ENCODE assay signal across 22 cellular contexts in genomic region chr10:58280982-58281752, GRCh38. TPM values are rescaled to one million over a fixed set of nuclear protein-coding genes. Genes with fewer than 3 reads are reported as not detected.
A peak's percentile ranks its signal among the peaks of the same experiment; 100 is the strongest.
DNase-seq lines count a peak whose midpoint lies in the region; ATAC-seq, FAIRE-seq and TF ChIP-seq lines count a peak whose summit lies in the region.
"Had no signal": no experiment of that assay in that cellular context is flagged by ENCODE, and none has a peak within 500 bp of the region (broad histone marks: within the 10 kb centered on the region; RNA-seq: fewer than 3 reads in every experiment).

No MANE protein-coding gene starts in this region.

- in situ Hi-C loops in HepG2 (cut with HindIII; ENCODE audit: extremely low pct_ligation_motif_present, low pct_unique_long_range_greater_than_20kb): no loop called here

- BruUV-seq in HepG2 (replicated peaks; lab: Mats Ljungman, UMichigan): no TSS peak

- H3K4me3 Mint-ChIP-seq in activated T-helper 1 cell treated with anti-CD3 and anti-CD28 coated beads, Interleukin-12 subunit alpha, Interleukin-12 subunit beta, Interleukin-2, Interleukin-4 antibody, amounts not matched to agents 30 ng/mL and 10 ng/mL and 1 ng/mL, durations not matched to agents 14 hours and 24 hours and 36 hours: no peak overlapping the region
- no peak overlapping the region for H3K4me3 Mint-ChIP-seq in activated naive CD4-positive, alpha-beta T cell treated with anti-CD3 and anti-CD28 coated beads, Interleukin-2, amount 10 ng/mL, durations not matched to agents 7 days and 5 days
- H3K4me3 Mint-ChIP-seq: naive thymus-derived CD8-positive, alpha-beta T cell; type B pancreatic cell had no signal

- 96% methylated on average over 3 of the region's 3 CpGs for WGBS in HepG2 (ENCODE audit: low lambda C conversion rate)
- 82% methylated on average over 3 of the region's 3 CpGs for WGBS in right lobe of liver (ENCODE audit: insufficient coverage, low coverage, low lambda C conversion rate, missing lambda C conversion rate)

- H2AFZ ChIP-seq in HepG2 (ENCODE audit: low read length) (no peak overlapping the region), osteoblast (ENCODE audit: low read length) (no peak overlapping the region)

- CTCF ChIA-PET in HepG2 (lab: Yijun Ruan, JAX; ENCODE audit: low intra/inter-chr PET ratio, low total read pairs): no interaction called here
- CTCF ChIA-PET in activated naive CD4-positive, alpha-beta T cell treated with anti-CD3 and anti-CD28 coated beads, Interleukin-2, amount 10 ng/mL, durations not matched to agents 7 days and 5 days (lab: Charles Lee): interaction anchor here (0.9 to 1.4 kb wide), 3 partner anchors 10 to 18 kb away, joined by 3 to 4 read pairs (median 3); partner anchors contain the start of gene CISD1

- no peaks in the 10 kb centered on the region for H3K79me2 ChIP-seq in HepG2 (ENCODE audit: insufficient read depth, low read length)
- H3K79me2 ChIP-seq in osteoblast (ENCODE audit: insufficient read depth, low read length): peaks cover 3% of the 10 kb centered on the region

- no peaks in the 10 kb centered on the region for H3K9me3 Mint-ChIP-seq in activated T-helper 1 cell treated with anti-CD3 and anti-CD28 coated beads, Interleukin-12 subunit alpha, Interleukin-12 subunit beta, Interleukin-2, Interleukin-4 antibody, amounts not matched to agents 30 ng/mL and 10 ng/mL and 1 ng/mL, durations not matched to agents 14 hours and 24 hours and 36 hours
- no peaks in the 10 kb centered on the region for H3K9me3 Mint-ChIP-seq in activated naive CD4-positive, alpha-beta T cell treated with anti-CD3 and anti-CD28 coated beads, Interleukin-2, amount 10 ng/mL, durations not matched to agents 7 days and 5 days
- H3K9me3 Mint-ChIP-seq: CD8-positive, alpha-beta memory T cell; naive thymus-derived CD8-positive, alpha-beta T cell; T-helper 2 cell treated with Interferon-gamma antibody and Interleukin-4, amounts not matched to agents 5 μg/mL and 100 μg/mL, for 36 hours; type B pancreatic cell had no signal

- H3K9ac ChIP-seq in HepG2 (ENCODE audit: insufficient read depth, low read depth, low read length): no peak overlapping the region

- H3K27me3 Mint-ChIP-seq in activated T-helper 1 cell treated with anti-CD3 and anti-CD28 coated beads, Interleukin-12 subunit alpha, Interleukin-12 subunit beta, Interleukin-2, Interleukin-4 antibody, amounts not matched to agents 30 ng/mL and 10 ng/mL and 1 ng/mL, durations not matched to agents 14 hours and 24 hours and 36 hours (ENCODE audit: insufficient read depth): no peaks in the 10 kb centered on the region
- H3K27me3 Mint-ChIP-seq in activated naive CD4-positive, alpha-beta T cell treated with anti-CD3 and anti-CD28 coated beads, Interleukin-2, amount 10 ng/mL, durations not matched to agents 7 days and 5 days: no peaks in the 10 kb centered on the region
- H3K27me3 Mint-ChIP-seq: CD8-positive, alpha-beta memory T cell; naive thymus-derived CD8-positive, alpha-beta T cell; type B pancreatic cell had no signal

- no peaks in the 10 kb centered on the region; a peak in 1 of 5 replicates for H3K27me3 ChIP-seq in HepG2 (ENCODE audit: control insufficient read depth in 1 of 2, insufficient read depth in 2 of 2, low read length in 2 of 2)
- no peaks in the 10 kb centered on the region for H3K27me3 ChIP-seq in right lobe of liver
- H3K27me3 ChIP-seq in osteoblast (ENCODE audit: insufficient read depth, low read length): no peaks in the 10 kb centered on the region
- H3K27me3 ChIP-seq: ascending aorta had no signal

- H3K4me2 ChIP-seq in HepG2 (ENCODE audit: low read depth, low read length) (no peak overlapping the region), osteoblast (ENCODE audit: insufficient read depth, low read length) (no peak overlapping the region)

- no peaks in the 10 kb centered on the region for H3K4me1 ChIP-seq in HepG2 (ENCODE audit: insufficient read depth, low read length)
- H3K4me1 ChIP-seq in right lobe of liver: peaks cover 0 to 1% (median 0%) of the 10 kb centered on the region in 4 donors
- H3K4me1 ChIP-seq in osteoblast (ENCODE audit: insufficient read depth, low read length): peaks cover 13% of the 10 kb centered on the region
- H3K4me1 ChIP-seq: ascending aorta had no signal

- no peak for TF ChIP-seq EP300 in HepG2 (IDR thresholded peaks at IDR 0.05; ENCODE audit: low read depth in 2 of 2, low read length in 2 of 2)
- no peak for TF ChIP-seq EP300 in HepG2 (CRISPR knock-in tag; IDR thresholded peaks at IDR 0.05; ENCODE audit: borderline replicate concordance)

- no peak overlapping the region for H3K4me3 ChIP-seq in HepG2 (replicated peaks in 1 of 3; ENCODE audit: insufficient read depth in 1 of 3, low read depth in 2 of 3, low read length in 3 of 3)
- no peak overlapping the region for H3K4me3 ChIP-seq in right lobe of liver
- no peak overlapping the region for H3K4me3 ChIP-seq in fibroblast of pulmonary artery (replicated peaks; ENCODE audit: low read depth, low read length)
- no peak overlapping the region for H3K4me3 ChIP-seq in osteoblast (ENCODE audit: insufficient read depth, low read length)
- H3K4me3 ChIP-seq: ascending aorta, psoas muscle had no signal

- no peak for TF ChIP-seq RAD21 in HepG2 (CRISPR knock-in tag; IDR thresholded peaks at IDR 0.05)

- peaks cover 35% of the 10 kb centered on the region for H3K4me1 Mint-ChIP-seq in activated T-helper 1 cell treated with anti-CD3 and anti-CD28 coated beads, Interleukin-12 subunit alpha, Interleukin-12 subunit beta, Interleukin-2, Interleukin-4 antibody, amounts not matched to agents 30 ng/mL and 10 ng/mL and 1 ng/mL, durations not matched to agents 14 hours and 24 hours and 36 hours (ENCODE audit: low read depth)
- peaks cover 34% of the 10 kb centered on the region for H3K4me1 Mint-ChIP-seq in activated naive CD4-positive, alpha-beta T cell treated with anti-CD3 and anti-CD28 coated beads, Interleukin-2, amount 10 ng/mL, durations not matched to agents 7 days and 5 days

- FAIRE-seq in HepG2 (lab: Jason Lieb, UNC): no peak
- FAIRE-seq: colon had no signal

- POLR2A ChIA-PET in HepG2 (lab: Yijun Ruan, JAX): no interaction called here

- intact Hi-C loops in HepG2 (cut with micrococcal nuclease; ENCODE audit: unreplicated experiment) (no loop called here), right lobe of liver (cut with DNase I) (no loop called here)
- intact Hi-C loops in activated T-helper 1 cell treated with anti-CD3 and anti-CD28 coated beads, Interleukin-12 subunit alpha, Interleukin-12 subunit beta, Interleukin-2, Interleukin-4 antibody, amounts not matched to agents 30 ng/mL and 10 ng/mL and 1 ng/mL, durations not matched to agents 14 hours and 24 hours and 36 hours (cut with micrococcal nuclease): loop anchor here (5.0 kb wide), 2 partner anchors 51 to 1919 kb away; partner anchors contain the start of gene ZWINT

- H3K27ac Mint-ChIP-seq in activated T-helper 1 cell treated with anti-CD3 and anti-CD28 coated beads, Interleukin-12 subunit alpha, Interleukin-12 subunit beta, Interleukin-2, Interleukin-4 antibody, amounts not matched to agents 30 ng/mL and 10 ng/mL and 1 ng/mL, durations not matched to agents 14 hours and 24 hours and 36 hours: peak overlapping the region; percentile 7
- no peak overlapping the region for H3K27ac Mint-ChIP-seq in activated naive CD4-positive, alpha-beta T cell treated with anti-CD3 and anti-CD28 coated beads, Interleukin-2, amount 10 ng/mL, durations not matched to agents 7 days and 5 days
- H3K27ac Mint-ChIP-seq: type B pancreatic cell had no signal

- no peak for TF ChIP-seq POLR2A in HepG2 (IDR thresholded peaks at IDR 0.05; ENCODE audit: insufficient read depth in 1 of 2, low read depth in 2 of 2, low read length in 2 of 2)
- TF ChIP-seq POLR2A in right lobe of liver (IDR thresholded peaks at IDR 0.05): no peak

- H3K27ac ChIP-seq in HepG2 (ENCODE audit: extremely low read length, insufficient read depth, low read length) (no peak overlapping the region), right lobe of liver (no peak overlapping the region), osteoblast (ENCODE audit: low read depth, low read length) (no peak overlapping the region)
- H3K27ac ChIP-seq: ascending aorta, psoas muscle had no signal

- DNase-seq in HepG2 (ENCODE audit: low spot score): no peak
- no peak for DNase-seq in right lobe of liver
- DNase-seq in activated T-helper 1 cell treated with anti-CD3 and anti-CD28 coated beads, Interleukin-12 subunit alpha, Interleukin-12 subunit beta, Interleukin-2, Interleukin-4 antibody, amounts not matched to agents 30 ng/mL and 10 ng/mL and 1 ng/mL, durations not matched to agents 14 hours and 24 hours and 36 hours (ENCODE audit: low spot score): no peak
- DNase-seq in fibroblast of pulmonary artery (ENCODE audit: low read depth): peak; percentile 7
- no peak for DNase-seq in osteoblast (ENCODE audit: insufficient read length, low spot score, missing footprints)
- no peak for DNase-seq in activated naive CD4-positive, alpha-beta T cell treated with anti-CD3 and anti-CD28 coated beads, Interleukin-2, amount 10 ng/mL, durations not matched to agents 7 days and 5 days
- no peak for DNase-seq in HK-2 (ENCODE audit: unreplicated experiment)
- DNase-seq: activated gamma-delta T cell treated with Interleukin-2 at 50 U/mL for 16 hours; CD8-positive, alpha-beta memory T cell; DND-41; head of caudate nucleus; mesenchymal stem cell; naive thymus-derived CD8-positive, alpha-beta T cell; NCI-H446; psoas muscle; SHP77 had no signal

- H4K20me1 ChIP-seq in HepG2 (ENCODE audit: insufficient read depth, low read length) (no peaks in the 10 kb centered on the region), osteoblast (ENCODE audit: insufficient read depth, low read length) (no peaks in the 10 kb centered on the region)

- H3K36me3 ChIP-seq in HepG2 (replicated peaks in 1 of 2; ENCODE audit: control insufficient read depth in 1 of 2, insufficient read depth in 2 of 2, low read length in 2 of 2) (peaks cover 0 to 33% of the 10 kb centered on the region in 2 experiments; a peak in 4 of 5 replicates), right lobe of liver (no peaks in the 10 kb centered on the region), osteoblast (ENCODE audit: insufficient read depth, low read length) (peaks cover 7% of the 10 kb centered on the region)

- peaks cover 17% of the 10 kb centered on the region for H3K36me3 Mint-ChIP-seq in activated T-helper 1 cell treated with anti-CD3 and anti-CD28 coated beads, Interleukin-12 subunit alpha, Interleukin-12 subunit beta, Interleukin-2, Interleukin-4 antibody, amounts not matched to agents 30 ng/mL and 10 ng/mL and 1 ng/mL, durations not matched to agents 14 hours and 24 hours and 36 hours (ENCODE audit: low read depth)
- peaks cover 24% of the 10 kb centered on the region for H3K36me3 Mint-ChIP-seq in activated naive CD4-positive, alpha-beta T cell treated with anti-CD3 and anti-CD28 coated beads, Interleukin-2, amount 10 ng/mL, durations not matched to agents 7 days and 5 days

- H3K9me3 ChIP-seq in HepG2 (ENCODE audit: low read length) (no peaks in the 10 kb centered on the region), right lobe of liver (no peaks in the 10 kb centered on the region), osteoblast (ENCODE audit: low read depth, low read length) (no peaks in the 10 kb centered on the region)
- H3K9me3 ChIP-seq: ascending aorta, psoas muscle had no signal

- ATAC-seq in HepG2: no peak
- ATAC-seq in right lobe of liver: no peak
- ATAC-seq in GM21825 (IDR thresholded peaks at IDR 0.05; ENCODE audit: unreplicated experiment): no peak
- ATAC-seq: activated CD4-positive, CD25-positive, alpha-beta regulatory T cell treated with anti-CD3 and anti-CD28 coated beads, Interleukin-2, amount 50 U/mL, for 24 hours; naive thymus-derived CD8-positive, alpha-beta T cell; psoas muscle had no signal

- TF ChIP-seq CTCF in HepG2 (CRISPR knock-in tag; IDR thresholded peaks at IDR 0.05) (no peak), right lobe of liver (IDR thresholded peaks at IDR 0.05) (no peak), fibroblast of pulmonary artery (IDR thresholded peaks at IDR 0.05; ENCODE audit: low read length, missing control alignments) (no peak), osteoblast (IDR thresholded peaks at IDR 0.05; ENCODE audit: extremely low read depth, low read depth, low read length) (no peak)

RNA-seq across cellular contexts. Expression of gene CISD1, which starts 12.2 kb away (rescaled TPM):
- total RNA-seq in HepG2 (2016; rRNA removed; fragmentation: Illumina TruSeq; extraction: Trizol) (78.9 and 92.2 TPM in 2 replicates), right lobe of liver (10 to 100 TPM; 25.2 to 40.9 (median 26.4) TPM), osteoblast (31.5 and 34.2 TPM in 2 replicates)
- total RNA-seq in HepG2 (2016; cell fraction: cytosol; rRNA removed; fragmentation: Illumina TruSeq; extraction: Trizol; ENCODE audit: low read depth): 24.2 and 29.9 TPM in 2 replicates
- total RNA-seq in HepG2 (2016; cell fraction: insoluble cytoplasmic fraction; rRNA removed; fragmentation: Illumina TruSeq; extraction: Trizol): 81.7 and 106 TPM in 2 replicates
- 26.8 and 29.2 TPM in 2 replicates for total RNA-seq in HepG2 (2016; cell fraction: membrane; rRNA removed; fragmentation: Illumina TruSeq; extraction: Trizol)
- total RNA-seq in HepG2 (2016; cell fraction: nucleus; rRNA removed; fragmentation: Illumina TruSeq; extraction: Trizol): 48.4 and 50.8 TPM in 2 replicates
- polyA plus RNA-seq in HepG2 (2011; rRNA removed): 47.8 and 63.4 TPM in 2 replicates
- 18.1 and 27.8 TPM in 2 replicates for polyA plus RNA-seq in HepG2 (2011; cell fraction: cytosol; rRNA removed)
- 5.2 and 8.2 TPM in 2 replicates for polyA plus RNA-seq in HepG2 (2011; cell fraction: nucleus; rRNA removed)
- polyA plus RNA-seq in HepG2 (2012): 33.9 and 47.1 TPM in 2 replicates
- polyA plus RNA-seq in HepG2 (2016; cell fraction: cytosol; fragmentation: Illumina TruSeq; extraction: Trizol; ENCODE audit: low read depth): 24.3 and 28.0 TPM in 2 replicates
- 78.2 and 84.8 TPM in 2 replicates for polyA plus RNA-seq in HepG2 (2016; cell fraction: insoluble cytoplasmic fraction; fragmentation: Illumina TruSeq; extraction: Trizol; ENCODE audit: low read depth)
- 20.1 and 21.0 TPM in 2 replicates for polyA plus RNA-seq in HepG2 (2016; cell fraction: membrane; fragmentation: Illumina TruSeq; extraction: Trizol; ENCODE audit: low read depth)
- polyA plus RNA-seq in HepG2 (2016; cell fraction: nucleus; fragmentation: Illumina TruSeq; extraction: Trizol; ENCODE audit: insufficient read depth, low read depth): 62.1 and 66.2 TPM in 2 replicates
- 7.0 and 10.3 TPM in 2 replicates for polyA minus RNA-seq in HepG2 (2011; rRNA and poly(A)+ RNA removed; ENCODE audit: low replicate concordance)
- polyA minus RNA-seq in HepG2 (2011; cell fraction: cytosol; rRNA and poly(A)+ RNA removed): 10.5 and 13.1 TPM in 2 replicates
- 13.3 and 16.7 TPM in 2 replicates for polyA minus RNA-seq in HepG2 (2011; cell fraction: nucleus; rRNA and poly(A)+ RNA removed)
- 50.4 and 56.0 TPM in 2 replicates for total RNA-seq in activated T-helper 1 cell treated with anti-CD3 and anti-CD28 coated beads, Interleukin-12 subunit alpha, Interleukin-12 subunit beta, Interleukin-2, Interleukin-4 antibody, amounts not matched to agents 30 ng/mL and 10 ng/mL and 1 ng/mL, durations not matched to agents 14 hours and 24 hours and 36 hours

RNA-seq across cellular contexts. Expression of gene IPMK, which starts 13.5 kb away (rescaled TPM):
- total RNA-seq in HepG2 (2016; rRNA removed; fragmentation: Illumina TruSeq; extraction: Trizol) (3.9 and 5.4 TPM in 2 replicates), right lobe of liver (1 to 10 TPM; 2.8 to 8.1 (median 4.7) TPM), osteoblast (10.9 TPM in 2 replicates)
- total RNA-seq in HepG2 (2016; cell fraction: cytosol; rRNA removed; fragmentation: Illumina TruSeq; extraction: Trizol; ENCODE audit: low read depth): 0.44 and 0.51 TPM in 2 replicates
- 3.8 and 5.4 TPM in 2 replicates for total RNA-seq in HepG2 (2016; cell fraction: insoluble cytoplasmic fraction; rRNA removed; fragmentation: Illumina TruSeq; extraction: Trizol)
- 2.6 and 2.8 TPM in 2 replicates for total RNA-seq in HepG2 (2016; cell fraction: membrane; rRNA removed; fragmentation: Illumina TruSeq; extraction: Trizol)
- total RNA-seq in HepG2 (2016; cell fraction: nucleus; rRNA removed; fragmentation: Illumina TruSeq; extraction: Trizol): 3.9 and 4.0 TPM in 2 replicates
- 1.9 and 2.7 TPM in 2 replicates for polyA plus RNA-seq in HepG2 (2011; rRNA removed)
- polyA plus RNA-seq in HepG2 (2011; cell fraction: cytosol; rRNA removed): 0.94 and 1.5 TPM in 2 replicates
- 1.1 and 1.4 TPM in 2 replicates for polyA plus RNA-seq in HepG2 (2011; cell fraction: nucleus; rRNA removed)
- polyA plus RNA-seq in HepG2 (2012): 4.4 and 4.5 TPM in 2 replicates
- polyA plus RNA-seq in HepG2 (2016; cell fraction: cytosol; fragmentation: Illumina TruSeq; extraction: Trizol; ENCODE audit: low read depth): 0.15 and 0.28 TPM in 2 replicates
- polyA plus RNA-seq in HepG2 (2016; cell fraction: insoluble cytoplasmic fraction; fragmentation: Illumina TruSeq; extraction: Trizol; ENCODE audit: low read depth): 5.5 and 5.6 TPM in 2 replicates
- 1.2 and 1.3 TPM in 2 replicates for polyA plus RNA-seq in HepG2 (2016; cell fraction: membrane; fragmentation: Illumina TruSeq; extraction: Trizol; ENCODE audit: low read depth)
- 4.1 TPM in 2 replicates for polyA plus RNA-seq in HepG2 (2016; cell fraction: nucleus; fragmentation: Illumina TruSeq; extraction: Trizol; ENCODE audit: insufficient read depth, low read depth)
- polyA minus RNA-seq in HepG2 (2011; rRNA and poly(A)+ RNA removed; ENCODE audit: low replicate concordance): 1.8 and 2.6 TPM in 2 replicates
- polyA minus RNA-seq in HepG2 (2011; cell fraction: cytosol; rRNA and poly(A)+ RNA removed): 5.4 and 6.8 TPM in 2 replicates
- 11.6 and 14.8 TPM in 2 replicates for polyA minus RNA-seq in HepG2 (2011; cell fraction: nucleus; rRNA and poly(A)+ RNA removed)
- 6.5 and 7.1 TPM in 2 replicates for total RNA-seq in activated T-helper 1 cell treated with anti-CD3 and anti-CD28 coated beads, Interleukin-12 subunit alpha, Interleukin-12 subunit beta, Interleukin-2, Interleukin-4 antibody, amounts not matched to agents 30 ng/mL and 10 ng/mL and 1 ng/mL, durations not matched to agents 14 hours and 24 hours and 36 hours

RNA-seq across cellular contexts. Expression of gene UBE2D1, which starts 53.6 kb away (rescaled TPM):
- total RNA-seq in HepG2 (2016; rRNA removed; fragmentation: Illumina TruSeq; extraction: Trizol) (6.2 and 7.9 TPM in 2 replicates), right lobe of liver (10 to 100 TPM in 1 of 6 experiments, 1 to 10 TPM in 5; 3.1 to 11.9 (median 6.6) TPM), osteoblast (20.3 and 22.4 TPM in 2 replicates)
- 1.6 and 2.3 TPM in 2 replicates for total RNA-seq in HepG2 (2016; cell fraction: cytosol; rRNA removed; fragmentation: Illumina TruSeq; extraction: Trizol; ENCODE audit: low read depth)
- 5.6 and 9.5 TPM in 2 replicates for total RNA-seq in HepG2 (2016; cell fraction: insoluble cytoplasmic fraction; rRNA removed; fragmentation: Illumina TruSeq; extraction: Trizol)
- total RNA-seq in HepG2 (2016; cell fraction: membrane; rRNA removed; fragmentation: Illumina TruSeq; extraction: Trizol): 3.3 and 4.3 TPM in 2 replicates
- 8.0 and 8.5 TPM in 2 replicates for total RNA-seq in HepG2 (2016; cell fraction: nucleus; rRNA removed; fragmentation: Illumina TruSeq; extraction: Trizol)
- 10.6 and 13.8 TPM in 2 replicates for polyA plus RNA-seq in HepG2 (2011; rRNA removed)
- 4.9 and 7.8 TPM in 2 replicates for polyA plus RNA-seq in HepG2 (2011; cell fraction: cytosol; rRNA removed)
- 2.5 and 4.3 TPM in 2 replicates for polyA plus RNA-seq in HepG2 (2011; cell fraction: nucleus; rRNA removed)
- polyA plus RNA-seq in HepG2 (2012): 8.3 and 12.5 TPM in 2 replicates
- polyA plus RNA-seq in HepG2 (2016; cell fraction: cytosol; fragmentation: Illumina TruSeq; extraction: Trizol; ENCODE audit: low read depth): 2.8 and 3.8 TPM in 2 replicates
- 28.9 and 31.5 TPM in 2 replicates for polyA plus RNA-seq in HepG2 (2016; cell fraction: insoluble cytoplasmic fraction; fragmentation: Illumina TruSeq; extraction: Trizol; ENCODE audit: low read depth)
- polyA plus RNA-seq in HepG2 (2016; cell fraction: membrane; fragmentation: Illumina TruSeq; extraction: Trizol; ENCODE audit: low read depth): 7.1 and 10.2 TPM in 2 replicates
- 19.2 and 19.5 TPM in 2 replicates for polyA plus RNA-seq in HepG2 (2016; cell fraction: nucleus; fragmentation: Illumina TruSeq; extraction: Trizol; ENCODE audit: insufficient read depth, low read depth)
- polyA minus RNA-seq in HepG2 (2011; rRNA and poly(A)+ RNA removed; ENCODE audit: low replicate concordance): 2.9 and 3.6 TPM in 2 replicates
- 4.3 TPM in 2 replicates for polyA minus RNA-seq in HepG2 (2011; cell fraction: cytosol; rRNA and poly(A)+ RNA removed)
- polyA minus RNA-seq in HepG2 (2011; cell fraction: nucleus; rRNA and poly(A)+ RNA removed): 20.0 and 22.9 TPM in 2 replicates
- 17.9 and 19.6 TPM in 2 replicates for total RNA-seq in activated T-helper 1 cell treated with anti-CD3 and anti-CD28 coated beads, Interleukin-12 subunit alpha, Interleukin-12 subunit beta, Interleukin-2, Interleukin-4 antibody, amounts not matched to agents 30 ng/mL and 10 ng/mL and 1 ng/mL, durations not matched to agents 14 hours and 24 hours and 36 hours
